ENCODE assay signal across 8 cellular contexts in genomic region chr12:66688836-66689439, GRCh38.
A peak's percentile ranks its signal among the peaks of the same experiment; 100 is the strongest.
DNase-seq lines count a peak whose midpoint lies in the region.

No MANE protein-coding gene starts in this region.

- DNase-seq in COLO829 (ENCODE audit: low spot score), result peak; percentile 58
- peak; percentile 50 for DNase-seq in GM19240 (ENCODE audit: insufficient read length, low spot score)
- peak; percentile 38 for DNase-seq in HK-2 (ENCODE audit: unreplicated experiment)
- DNase-seq in NOMO-1 (lab: John Stamatoyannopoulos, UW; ENCODE audit: unreplicated experiment in 2 of 2), result peak; percentile 4 to 29
- peak; percentile 21 for DNase-seq in amniotic epithelial cell (ENCODE audit: low read depth)
- DNase-seq in iPS-NIHi11 (ENCODE audit: low spot score), result peak; percentile 70
- peak; percentile 5 for DNase-seq in stimulated activated CD8-positive, alpha-beta memory T cell treated with anti-CD3 and anti-CD28 coated beads, Interleukin-4, amount 100 ng/mL, for 24 hours (ENCODE audit: low read depth)
- DNase-seq in NCI-H187 treated with DMSO at 0.1 percent for 48 hours (lab: John Stamatoyannopoulos, UW), result no peak
